ENCODE assay signal across 21 cellular contexts in the genomic region with DNA sequence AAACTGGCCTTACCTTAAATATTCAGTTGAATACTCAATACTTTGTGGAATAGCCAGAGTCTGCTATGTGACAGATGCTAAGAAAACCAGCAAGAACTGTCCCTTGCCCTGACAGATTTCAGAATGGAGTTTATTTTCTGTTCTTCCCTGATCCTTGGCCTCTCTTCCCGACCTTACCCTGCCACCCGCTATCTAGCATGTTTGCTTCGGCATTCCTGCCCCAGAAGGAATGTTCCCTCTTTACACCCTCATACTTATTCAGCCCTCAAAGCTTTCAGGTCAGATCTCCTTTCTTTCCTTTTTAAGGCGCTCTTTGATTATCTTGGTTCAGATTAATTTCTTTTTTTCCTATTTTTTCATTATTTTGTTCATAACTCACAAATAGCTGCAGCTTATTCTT. TPM values are rescaled to one million over a fixed set of nuclear protein-coding genes. Genes with fewer than 3 reads are reported as not detected.
A peak's percentile ranks its signal among the peaks of the same experiment; 100 is the strongest.
DNase-seq lines count a peak whose midpoint lies in the region; ATAC-seq and TF ChIP-seq lines count a peak whose summit lies in the region.
"Had no signal": no experiment of that assay in that cellular context is flagged by ENCODE, and none has a peak within 500 bp of the region (broad histone marks: within the 10 kb centered on the region; RNA-seq: fewer than 3 reads in every experiment).

No MANE protein-coding gene starts in this region.

- no peak for TF ChIP-seq RAD21 in IMR-90 (IDR thresholded peaks at IDR 0.05; ENCODE audit: low read length)

- H2AFZ ChIP-seq in IMR-90 (replicated peaks; ENCODE audit: low read length, poor library complexity) = no peak overlapping the region
- no peak overlapping the region for H2AFZ ChIP-seq in hepatocyte
- H2AFZ ChIP-seq in neural progenitor cell (replicated peaks) = no peak overlapping the region

- no peak overlapping the region for H3K4me3 Mint-ChIP-seq in activated CD4-positive, alpha-beta memory T cell treated with anti-CD3 and anti-CD28 coated beads for 36 hours
- H3K4me3 Mint-ChIP-seq in activated CD4-positive, alpha-beta memory T cell treated with anti-CD3 and anti-CD28 coated beads, Interleukin-2, amount 10 ng/mL, durations not matched to agents 7 days and 5 days = no peak overlapping the region
- no peak overlapping the region for H3K4me3 Mint-ChIP-seq in neural progenitor cell

- no peak for DNase-seq in activated CD4-positive, alpha-beta memory T cell treated with anti-CD3 and anti-CD28 coated beads for 36 hours
- DNase-seq in activated CD4-positive, alpha-beta memory T cell treated with anti-CD3 and anti-CD28 coated beads, Interleukin-2, amount 10 ng/mL, durations not matched to agents 7 days and 5 days = no peak
- DNase-seq in IMR-90 (no peak), hepatocyte (ENCODE audit: low spot score) (no peak), neural progenitor cell (ENCODE audit: low spot score) (no peak), OCI-M1 (lab: John Stamatoyannopoulos, UW) (no peak), SIG-M5 treated with dmso at 0.1 percent for 504 hours (lab: John Stamatoyannopoulos, UW; ENCODE audit: unreplicated experiment) (no peak)
- DNase-seq: activated CD4-positive, alpha-beta T cell treated with anti-CD3 and anti-CD28 coated beads for 1 hour; COR-L47; foreskin melanocyte; HCEC 1CT; NCI-H1092; NCI-H748 treated with DMSO at 0.1 percent for 48 hours; ovary; small intestine; stimulated activated naive B cell treated with anti-CD40 and anti-IgM and Interleukin-4, amounts not matched to agents 10 μg/mL and 1 μg/mL and 100 μg/mL, for 72 hours had no signal

- peak overlapping the region; percentile 43 for H3K27ac Mint-ChIP-seq in activated CD4-positive, alpha-beta memory T cell treated with anti-CD3 and anti-CD28 coated beads for 36 hours
- H3K27ac Mint-ChIP-seq in activated CD4-positive, alpha-beta memory T cell treated with anti-CD3 and anti-CD28 coated beads, Interleukin-2, amount 10 ng/mL, durations not matched to agents 7 days and 5 days = no peak overlapping the region
- H3K27ac Mint-ChIP-seq in neural progenitor cell = peak overlapping the region; percentile 34

- H2AK9ac ChIP-seq in IMR-90 (replicated peaks; ENCODE audit: low read depth, low read length, poor library complexity) = no peak overlapping the region

- no peaks in the 10 kb centered on the region for H3K9me3 Mint-ChIP-seq in activated CD4-positive, alpha-beta memory T cell treated with anti-CD3 and anti-CD28 coated beads for 36 hours
- H3K9me3 Mint-ChIP-seq in activated CD4-positive, alpha-beta memory T cell treated with anti-CD3 and anti-CD28 coated beads, Interleukin-2, amount 10 ng/mL, durations not matched to agents 7 days and 5 days = no peaks in the 10 kb centered on the region
- no peaks in the 10 kb centered on the region for H3K9me3 Mint-ChIP-seq in neural progenitor cell
- H3K9me3 Mint-ChIP-seq: stimulated activated naive B cell treated with anti-CD40 and anti-IgM and Interleukin-4, amounts not matched to agents 10 μg/mL and 1 μg/mL and 100 μg/mL, for 72 hours had no signal

- no peak for TF ChIP-seq CTCF in IMR-90 (conservative IDR thresholded peaks at IDR 0.05; ENCODE audit: low read depth, low read length)
- TF ChIP-seq CTCF in hepatocyte (IDR thresholded peaks at IDR 0.05; ENCODE audit: poor library complexity) = no peak
- no peak for TF ChIP-seq CTCF in neural progenitor cell (IDR thresholded peaks at IDR 0.05)

- ATAC-seq in IMR-90 (ENCODE audit: low read depth) (no peak), GM18861 (IDR thresholded peaks at IDR 0.05; ENCODE audit: unreplicated experiment) (no peak)
- ATAC-seq: A549; GM12878; stimulated activated naive B cell treated with anti-CD40 and anti-IgM and Interleukin-4, amounts not matched to agents 10 μg/mL and 1 μg/mL and 100 μg/mL, for 72 hours had no signal

- peak overlapping the region; percentile 99 for H2BK5ac ChIP-seq in IMR-90 (ENCODE audit: low read depth, low read length, poor library complexity, severe bottlenecking)

- H4K20me1 ChIP-seq in IMR-90 (ENCODE audit: insufficient read depth, low read length) = peaks cover 39% of the 10 kb centered on the region
- H4K20me1 ChIP-seq in hepatocyte (ENCODE audit: insufficient read depth, poor library complexity, severe bottlenecking) = peaks cover 48% of the 10 kb centered on the region
- H4K20me1 ChIP-seq in neural progenitor cell (ENCODE audit: low read depth) = peaks cover 75% of the 10 kb centered on the region

- H2BK20ac ChIP-seq in IMR-90 (ENCODE audit: low read depth, low read length) = peak overlapping the region; percentile 95

- peak overlapping the region; percentile 98 for H3K4ac ChIP-seq in IMR-90 (ENCODE audit: low read depth, low read length)

- no peak overlapping the region for H3K9ac ChIP-seq in IMR-90 (ENCODE audit: low read depth, low read length)
- no peak overlapping the region for H3K9ac ChIP-seq in neural progenitor cell

- no peak for TF ChIP-seq POLR2A in IMR-90 (IDR thresholded peaks at IDR 0.05; ENCODE audit: low read depth, low read length)

- peaks cover 27 to 88% of the 10 kb centered on the region in 2 experiments for H3K79me1 ChIP-seq in IMR-90 (ENCODE audit: low read depth in 1 of 2, low read length in 2 of 2)

- peak overlapping the region; percentile 57 to 59; a peak in 2 of 4 replicates for H4K8ac ChIP-seq in IMR-90 (ENCODE audit: low read depth in 2 of 2, low read length in 2 of 2)

- H3K14ac ChIP-seq in IMR-90 (replicated peaks; ENCODE audit: low read depth, low read length) = peak overlapping the region; percentile 87

- H3K23ac ChIP-seq in IMR-90 (ENCODE audit: low read depth, low read length) = peak overlapping the region; percentile 94

- no TSS peak for BruUV-seq in IMR-90 (replicated peaks; lab: Mats Ljungman, UMichigan)

- peaks cover 51% of the 10 kb centered on the region for H3K9me1 ChIP-seq in IMR-90 (ENCODE audit: insufficient read depth, low read length)

- H3K27ac ChIP-seq in IMR-90 (ENCODE audit: insufficient read depth, low read length) (peak overlapping the region; percentile 12; the same call in 1 of the 2 replicates), hepatocyte (peak overlapping the region; percentile 80), neural progenitor cell (no peak overlapping the region)
- H3K27ac ChIP-seq: A549, ovary had no signal

- intact Hi-C loops in activated CD4-positive, alpha-beta memory T cell treated with anti-CD3 and anti-CD28 coated beads for 36 hours (cut with micrococcal nuclease) = no loop called here
- intact Hi-C loops in IMR-90 (cut with micrococcal nuclease) = no loop called here

- POLR2A ChIA-PET in activated CD4-positive, alpha-beta memory T cell treated with anti-CD3 and anti-CD28 coated beads for 36 hours (lab: Charles Lee) = interaction anchor here (0.9 to 1.0 kb wide), 2 partner anchors 35 to 41 kb away, joined by 3 read pairs; no protein-coding TSS in a partner anchor
- POLR2A ChIA-PET in activated CD4-positive, alpha-beta memory T cell treated with anti-CD3 and anti-CD28 coated beads, Interleukin-2, amount 10 ng/mL, durations not matched to agents 7 days and 5 days (lab: Charles Lee) = no interaction called here
- POLR2A ChIA-PET in IMR-90 (lab: Charles Lee; ENCODE audit: unreplicated experiment) = no interaction called here

- H3K18ac ChIP-seq in IMR-90 (ENCODE audit: low read depth, low read length) = peak overlapping the region; percentile 99

- no peaks in the 10 kb centered on the region for H3K9me3 ChIP-seq in IMR-90 (ENCODE audit: control insufficient read depth, insufficient read depth, low read length)
- no peaks in the 10 kb centered on the region for H3K9me3 ChIP-seq in hepatocyte (ENCODE audit: low read depth)
- H3K9me3 ChIP-seq in neural progenitor cell (ENCODE audit: low read depth) = no peaks in the 10 kb centered on the region
- H3K9me3 ChIP-seq: A549, ovary had no signal

- 0 out of 2 replicates have a peak overlapping the region, but pooled peaks have one; percentile 5 for H3K56ac ChIP-seq in IMR-90 (ENCODE audit: extremely low read depth, insufficient read depth, low read length)

- H4K5ac ChIP-seq in IMR-90 (ENCODE audit: low read depth, low read length) = no peak overlapping the region

- H2BK15ac ChIP-seq in IMR-90 (ENCODE audit: low read depth, low read length) = peak overlapping the region; percentile 83; the same call in 2 of the 3 replicates

- H3K4me1 Mint-ChIP-seq in activated CD4-positive, alpha-beta memory T cell treated with anti-CD3 and anti-CD28 coated beads for 36 hours (ENCODE audit: low read depth) = peaks cover 99% of the 10 kb centered on the region
- H3K4me1 Mint-ChIP-seq in activated CD4-positive, alpha-beta memory T cell treated with anti-CD3 and anti-CD28 coated beads, Interleukin-2, amount 10 ng/mL, durations not matched to agents 7 days and 5 days = peaks cover 100% of the 10 kb centered on the region
- peaks cover 69% of the 10 kb centered on the region for H3K4me1 Mint-ChIP-seq in neural progenitor cell

- H3F3A ChIP-seq in neural progenitor cell (ENCODE audit: low read depth) = peaks cover 27% of the 10 kb centered on the region

- H3K36me3 Mint-ChIP-seq in activated CD4-positive, alpha-beta memory T cell treated with anti-CD3 and anti-CD28 coated beads for 36 hours = peaks cover 10% of the 10 kb centered on the region
- H3K36me3 Mint-ChIP-seq in activated CD4-positive, alpha-beta memory T cell treated with anti-CD3 and anti-CD28 coated beads, Interleukin-2, amount 10 ng/mL, durations not matched to agents 7 days and 5 days (ENCODE audit: low read depth) = peaks cover 24% of the 10 kb centered on the region
- H3K36me3 Mint-ChIP-seq in neural progenitor cell = no peaks in the 10 kb centered on the region

- in situ Hi-C loops in IMR-90 (cut with MboI; ENCODE audit: low sequenced_read_pairs) = no loop called here

- H3K36me3 ChIP-seq in IMR-90 (ENCODE audit: control insufficient read depth, insufficient read depth, low read length) (no peaks in the 10 kb centered on the region), hepatocyte (replicated peaks; ENCODE audit: insufficient read depth, low read depth) (no peaks in the 10 kb centered on the region), neural progenitor cell (no peaks in the 10 kb centered on the region)
- H3K36me3 ChIP-seq: ovary had no signal

- dilution Hi-C loops in IMR-90 (cut with HindIII; ENCODE audit: low sequenced_read_pairs, unreplicated experiment) = no loop called here

- no peak overlapping the region for H3K4me3 ChIP-seq in IMR-90 (ENCODE audit: insufficient read depth, low read depth, low read length)
- H3K4me3 ChIP-seq in hepatocyte = no peak overlapping the region
- no peak overlapping the region for H3K4me3 ChIP-seq in neural progenitor cell
- H3K4me3 ChIP-seq: A549, GM12878, ovary had no signal

- no CpG with 5 or more reads among the region's 4 CpGs for WGBS in IMR-90 (ENCODE audit: extremely low coverage in 2 of 2, insufficient read length in 1 of 2), 2 experiments
- WGBS in hepatocyte (ENCODE audit: low lambda C conversion rate, missing lambda C conversion rate) = 33% methylated on average over 4 of the region's 4 CpGs

- peak overlapping the region; percentile 79 for H2AK5ac ChIP-seq in IMR-90 (ENCODE audit: low read depth, low read length)

- H3K79me2 ChIP-seq in hepatocyte = peaks cover 96% of the 10 kb centered on the region
- peaks cover 63% of the 10 kb centered on the region for H3K79me2 ChIP-seq in neural progenitor cell (ENCODE audit: low read depth)

- H2BK120ac ChIP-seq in IMR-90 (ENCODE audit: low read depth, low read length) = peak overlapping the region; percentile 98

- peak overlapping the region; percentile 97 for H4K91ac ChIP-seq in IMR-90 (ENCODE audit: insufficient read depth, low read depth, low read length)

- H3K4me1 ChIP-seq in IMR-90 (ENCODE audit: control insufficient read depth, insufficient read depth, low read length) (peaks cover 58% of the 10 kb centered on the region), hepatocyte (ENCODE audit: insufficient read depth) (peaks cover 78% of the 10 kb centered on the region), neural progenitor cell (peaks cover 83% of the 10 kb centered on the region)

- no peaks in the 10 kb centered on the region for H3K27me3 Mint-ChIP-seq in activated CD4-positive, alpha-beta memory T cell treated with anti-CD3 and anti-CD28 coated beads for 36 hours
- H3K27me3 Mint-ChIP-seq in activated CD4-positive, alpha-beta memory T cell treated with anti-CD3 and anti-CD28 coated beads, Interleukin-2, amount 10 ng/mL, durations not matched to agents 7 days and 5 days = no peaks in the 10 kb centered on the region
- peaks cover 4% of the 10 kb centered on the region for H3K27me3 Mint-ChIP-seq in neural progenitor cell (ENCODE audit: insufficient read depth, low read depth)
- H3K27me3 Mint-ChIP-seq: stimulated activated naive B cell treated with anti-CD40 and anti-IgM and Interleukin-4, amounts not matched to agents 10 μg/mL and 1 μg/mL and 100 μg/mL, for 72 hours had no signal

- H3K4me2 ChIP-seq in IMR-90 (ENCODE audit: low read depth, low read length) (no peak overlapping the region), hepatocyte (peak overlapping the region; percentile 50), neural progenitor cell (peak overlapping the region; percentile 56)
- H3K4me2 ChIP-seq: A549 had no signal

- CTCF ChIA-PET in activated CD4-positive, alpha-beta memory T cell treated with anti-CD3 and anti-CD28 coated beads for 36 hours (lab: Charles Lee) = interaction anchor here (1.8 kb wide), 1 partner anchor 94 kb away, joined by 4 read pairs; no protein-coding TSS in a partner anchor
- CTCF ChIA-PET in activated CD4-positive, alpha-beta memory T cell treated with anti-CD3 and anti-CD28 coated beads, Interleukin-2, amount 10 ng/mL, durations not matched to agents 7 days and 5 days (lab: Charles Lee) = no interaction called here
- CTCF ChIA-PET in IMR-90 (lab: Yijun Ruan, JAX) = no interaction called here

- H3K9me2 ChIP-seq in hepatocyte (replicated peaks; ENCODE audit: insufficient read depth) = no peaks in the 10 kb centered on the region

- no peaks in the 10 kb centered on the region for H3K27me3 ChIP-seq in IMR-90 (ENCODE audit: control insufficient read depth, insufficient read depth, low read length)
- no peaks in the 10 kb centered on the region for H3K27me3 ChIP-seq in hepatocyte
- no peaks in the 10 kb centered on the region for H3K27me3 ChIP-seq in neural progenitor cell
- H3K27me3 ChIP-seq: ovary had no signal

RNA-seq across cellular contexts. Expression of gene SUSD6, which starts 21.8 kb away (rescaled TPM):
- 10 to 100 TPM; 69.9 to 72.2 TPM for total RNA-seq in activated CD4-positive, alpha-beta memory T cell treated with anti-CD3 and anti-CD28 coated beads for 36 hours
- total RNA-seq in activated CD4-positive, alpha-beta memory T cell treated with anti-CD3 and anti-CD28 coated beads, Interleukin-2, amount 10 ng/mL, durations not matched to agents 7 days and 5 days = 10 to 100 TPM; 63.4 to 65.2 TPM
- total RNA-seq in IMR-90 (2012; rRNA removed) = 2.3 and 2.5 TPM in 2 replicates
- 10.1 and 10.4 TPM in 2 replicates for polyA plus RNA-seq in IMR-90 (2012; rRNA removed)
- 5.9 and 7.7 TPM in 2 replicates for polyA plus RNA-seq in IMR-90 (2012; cell fraction: cytosol; rRNA removed)
- polyA plus RNA-seq in IMR-90 (2012; cell fraction: nucleus; rRNA removed; ENCODE audit: low replicate concordance) = 21.8 and 29.0 TPM in 2 replicates
- 16.2 and 28.4 TPM in 2 replicates for total RNA-seq in hepatocyte
- 15.7 and 16.3 TPM in 2 replicates for polyA plus RNA-seq in hepatocyte
- total RNA-seq in neural progenitor cell (ENCODE audit: low replicate concordance) = 6.3 and 9.2 TPM in 2 replicates

RNA-seq across cellular contexts. Expression of gene CCDC177, which starts 58.6 kb away (rescaled TPM):
- total RNA-seq in activated CD4-positive, alpha-beta memory T cell treated with anti-CD3 and anti-CD28 coated beads for 36 hours = not detected
- not detected for total RNA-seq in activated CD4-positive, alpha-beta memory T cell treated with anti-CD3 and anti-CD28 coated beads, Interleukin-2, amount 10 ng/mL, durations not matched to agents 7 days and 5 days
- total RNA-seq in IMR-90 (2012; rRNA removed) = not detected in 2 replicates
- polyA plus RNA-seq in IMR-90 (2012; rRNA removed) = not detected in 2 replicates
- not detected in 2 replicates for polyA plus RNA-seq in IMR-90 (2012; cell fraction: cytosol; rRNA removed)
- polyA plus RNA-seq in IMR-90 (2012; cell fraction: nucleus; rRNA removed; ENCODE audit: low replicate concordance) = not detected in 2 replicates
- total RNA-seq in hepatocyte = 0.23 TPM in 1 of 2 replicates, not detected in the other
- not detected in 2 replicates for polyA plus RNA-seq in hepatocyte
- total RNA-seq in neural progenitor cell (ENCODE audit: low replicate concordance) = 8.6 and 19.7 TPM in 2 replicates
- total RNA-seq: GM12878, mesenteric fat pad, ovary had no signal
- polyA plus RNA-seq: A549, GM12878, urinary bladder had no signal
